9 cellular contexts compared by ENCODE assay signal in the genomic region with DNA sequence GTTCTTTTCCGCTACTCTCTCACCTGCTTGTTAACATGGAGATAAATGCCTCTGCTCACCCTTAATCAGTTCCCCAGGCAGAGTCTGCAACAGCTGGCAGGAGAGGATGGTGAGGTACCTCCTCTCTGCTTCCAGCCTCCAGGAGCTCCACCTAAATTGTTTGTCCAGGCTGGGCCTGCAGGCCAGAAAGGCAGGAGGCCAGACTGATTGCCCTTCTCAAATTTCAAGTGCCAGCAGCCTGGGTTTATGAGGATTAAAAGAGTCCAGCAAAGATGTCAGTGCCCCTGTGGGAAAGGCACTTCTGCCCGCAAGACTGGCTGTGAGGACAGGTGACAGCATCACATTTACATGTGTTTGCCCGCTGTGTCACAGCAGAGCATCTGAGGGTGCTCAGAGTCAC. TPM values are rescaled to one million over a fixed set of nuclear protein-coding genes. Genes with fewer than 3 reads are reported as not detected.
DNase-seq lines count a peak whose midpoint lies in the region; TF ChIP-seq lines count a peak whose summit lies in the region.
"Had no signal": no experiment of that assay in that cellular context is flagged by ENCODE, and none has a peak within 500 bp of the region (broad histone marks: within the 10 kb centered on the region; RNA-seq: fewer than 3 reads in every experiment).

No MANE protein-coding gene starts in this region.

- DNase-seq in DMS79 treated with DMSO at 0.1 percent for 48 hours (lab: John Stamatoyannopoulos, UW) = peak; percentile 71
- peak; percentile 40 to 70 for DNase-seq in NCI-H187 (lab: John Stamatoyannopoulos, UW)
- peak; percentile 53 for DNase-seq in RWPE1 (ENCODE audit: low spot score)
- no peak for DNase-seq in HK-2 (ENCODE audit: unreplicated experiment)
- DNase-seq in ureter (ENCODE audit: low spot score) = no peak
- no peak for DNase-seq in esophagus squamous epithelium (lab: John Stamatoyannopoulos, UW)
- no peak for DNase-seq in mucosa of gallbladder (ENCODE audit: low spot score)
- DNase-seq: psoas muscle had no signal

- H3K36me3 ChIP-seq in mucosa of stomach (ENCODE audit: control insufficient read depth, insufficient read depth, low read length) = no peaks in the 10 kb centered on the region
- peaks cover 0 to 9% (median 0%) of the 10 kb centered on the region in 3 donors for H3K36me3 ChIP-seq in esophagus squamous epithelium

- H3K4me1 ChIP-seq in mucosa of stomach (ENCODE audit: control insufficient read depth, insufficient read depth, low read length) = peaks cover 54% of the 10 kb centered on the region
- H3K4me1 ChIP-seq in esophagus squamous epithelium = peaks cover 9 to 64% (median 21%) of the 10 kb centered on the region in 3 donors
- H3K4me1 ChIP-seq: psoas muscle had no signal

- no peak for TF ChIP-seq POLR2A in esophagus squamous epithelium (IDR thresholded peaks at IDR 0.05)

- CTCF ChIA-PET in RWPE1 (lab: Yijun Ruan, JAX) = interaction anchor here (0.6 kb wide), 1 partner anchor 91 kb away, joined by 4 read pairs; no protein-coding TSS in a partner anchor

- no peak overlapping the region for H3K4me3 ChIP-seq in mucosa of stomach (ENCODE audit: low read length)
- H3K4me3 ChIP-seq in esophagus squamous epithelium = no peak overlapping the region
- H3K4me3 ChIP-seq: psoas muscle had no signal

- H3K9me3 ChIP-seq in mucosa of stomach (ENCODE audit: control insufficient read depth, low read length) (no peaks in the 10 kb centered on the region), esophagus squamous epithelium (no peaks in the 10 kb centered on the region)
- H3K9me3 ChIP-seq: psoas muscle had no signal

- H3K9ac ChIP-seq in mucosa of stomach (ENCODE audit: low read length) = peak overlapping the region; percentile 4

- POLR2A ChIA-PET in RWPE1 (lab: Yijun Ruan, JAX; ENCODE audit: low non-redundant PET) = no interaction called here

- H3K27ac ChIP-seq in RWPE1 (peak overlapping the region; percentile 88), esophagus squamous epithelium (peak overlapping the region in 1 of 4 donors; percentile 13)
- H3K27ac ChIP-seq: psoas muscle had no signal

- H3K27me3 ChIP-seq in mucosa of stomach (ENCODE audit: control insufficient read depth, insufficient read depth, low read length) (no peaks in the 10 kb centered on the region), esophagus squamous epithelium (no peaks in the 10 kb centered on the region)

- intact Hi-C loops in esophagus squamous epithelium (cut with DNase I) = no loop called here

- TF ChIP-seq CTCF in RWPE1 (conservative IDR thresholded peaks at IDR 0.05; ENCODE audit: low read depth) (no peak), esophagus squamous epithelium (IDR thresholded peaks at IDR 0.05) (no peak)

- WGBS in esophagus squamous epithelium, 2 donors = 56 to 81% methylated on average over 2 to 3 of the region's 3 CpGs

RNA-seq across cellular contexts. Expression of a gene that starts 19.8 kb away (rescaled TPM):
- 38.8 TPM for total RNA-seq in ureter
- 10 to 100 TPM; 15.6 to 27.6 (median 26.1) TPM for total RNA-seq in esophagus squamous epithelium
- 129 TPM for total RNA-seq in mucosa of gallbladder

RNA-seq across cellular contexts. Expression of a gene that starts 53.6 kb away (rescaled TPM):
- total RNA-seq in ureter (66.9 TPM), esophagus squamous epithelium (10 to 100 TPM; 21.0 to 39.2 (median 31.6) TPM), mucosa of gallbladder (44.4 TPM)

Comparison
In these comparisons a context has a peak if more than half of its experiments do, and no peak if none do; other contexts are left out.
1. DNase-seq: peak in DMS79 treated with DMSO at 0.1 percent for 48 hours (single experiment), NCI-H187 (2 of 2) and RWPE1 (single experiment); none in HK-2 (single experiment), ureter (single experiment), esophagus squamous epithelium (single experiment) and mucosa of gallbladder (single experiment).